Comparison of ENCODE assay signal across 19 cellular contexts in genomic region chr5:133319905-133320520, GRCh38.
A peak's percentile ranks its signal among the peaks of the same experiment; 100 is the strongest.
DNase-seq lines count a peak whose midpoint lies in the region; ATAC-seq and TF ChIP-seq lines count a peak whose summit lies in the region.
"Had no signal": no experiment of that assay in that cellular context is flagged by ENCODE, and none has a peak within 500 bp of the region (broad histone marks: within the 10 kb centered on the region; RNA-seq: fewer than 3 reads in every experiment).

No MANE protein-coding gene starts in this region.

- H2AK5ac ChIP-seq in H9 (ENCODE audit: insufficient read length, low read length) = no peak overlapping the region

- no peak overlapping the region for H3K56ac ChIP-seq in H9 (ENCODE audit: insufficient read length, low read depth, low read length)

- H3K23me2 ChIP-seq in H9 (ENCODE audit: insufficient read length, low read depth, low read length, poor library complexity, severe bottlenecking) = no peaks in the 10 kb centered on the region

- no CpG with 5 or more reads among the region's 5 CpGs for WGBS in H9 (ENCODE audit: extremely low coverage, insufficient read length, low lambda C conversion rate)

- no peak overlapping the region for H2BK15ac ChIP-seq in H9 (ENCODE audit: low read depth, low read length)

- no peak overlapping the region for H2AFZ ChIP-seq in H9 (ENCODE audit: low read length)

- H3K27ac Mint-ChIP-seq in Caco-2 (ENCODE audit: unreplicated experiment) (no peak overlapping the region), H9 (peak overlapping the region in 1 of 3 experiments; percentile 90; a peak in 1 of 7 replicates), WTC11 (no peak overlapping the region), osteocyte (ENCODE audit: unreplicated experiment) (no peak overlapping the region)
- H3K27ac Mint-ChIP-seq in activated CD8-positive, alpha-beta T cell treated with anti-CD3 and anti-CD28 coated beads for 36 hours = no peak overlapping the region
- H3K27ac Mint-ChIP-seq: activated T-helper 1 cell treated with anti-CD3 and anti-CD28 coated beads, Interleukin-12 subunit alpha, Interleukin-12 subunit beta, Interleukin-2, Interleukin-4 antibody, amounts not matched to agents 30 ng/mL and 10 ng/mL and 1 ng/mL, durations not matched to agents 14 hours and 24 hours and 36 hours had no signal

- H3K36me3 ChIP-seq in Caco-2 (ENCODE audit: control insufficient read depth, insufficient read depth, low read length) = no peaks in the 10 kb centered on the region
- H3K36me3 ChIP-seq: ascending aorta; BLaER1 treated with 17β-estradiol and CSF1 and Interleukin-3, amounts not matched to agents 10 nM and 100 nM had no signal

- no peak overlapping the region for H3K9ac ChIP-seq in H9 (ENCODE audit: extremely low read depth, insufficient read length, low read length)
- H3K9ac ChIP-seq: BLaER1 treated with 17β-estradiol and CSF1 and Interleukin-3, amounts not matched to agents 10 nM and 100 nM; KMS-11 had no signal

- H3K79me2 ChIP-seq in H9 (ENCODE audit: insufficient read depth, low read length) = no peaks in the 10 kb centered on the region

- no peak overlapping the region for H3K27ac ChIP-seq in H9 (ENCODE audit: insufficient read length, low read depth, low read length)
- H3K27ac ChIP-seq: ascending aorta; BLaER1 treated with 17β-estradiol and CSF1 and Interleukin-3, amounts not matched to agents 10 nM and 100 nM; KMS-11 had no signal

- peak; percentile 59 for ATAC-seq in WTC11
- peak; percentile 55 for ATAC-seq in left colon
- no peak for ATAC-seq in HG02763 (IDR thresholded peaks at IDR 0.05; ENCODE audit: unreplicated experiment)
- no peak for ATAC-seq in activated CD8-positive, alpha-beta T cell treated with anti-CD3 and anti-CD28 coated beads for 36 hours
- ATAC-seq: right cardiac atrium had no signal

- H3K9me3 ChIP-seq in Caco-2 (no peaks in the 10 kb centered on the region), H9 (ENCODE audit: control insufficient read depth, low read depth, low read length) (no peaks in the 10 kb centered on the region)
- H3K9me3 ChIP-seq: ascending aorta; BLaER1 treated with 17β-estradiol and CSF1 and Interleukin-3, amounts not matched to agents 10 nM and 100 nM had no signal

- no peak overlapping the region for H4K5ac ChIP-seq in H9 (ENCODE audit: insufficient read length, low read depth, low read length)

- H3K23ac ChIP-seq in H9 (ENCODE audit: insufficient read length, low read depth, low read length) = no peak overlapping the region

- H3K14ac ChIP-seq in H9 (ENCODE audit: insufficient read depth, low read length) = no peak overlapping the region

- no peaks in the 10 kb centered on the region for H3K9me3 Mint-ChIP-seq in Caco-2 (ENCODE audit: unreplicated experiment)
- H3K9me3 Mint-ChIP-seq in H9 = no peaks in the 10 kb centered on the region
- H3K9me3 Mint-ChIP-seq in WTC11 = no peaks in the 10 kb centered on the region
- H3K9me3 Mint-ChIP-seq in activated CD8-positive, alpha-beta T cell treated with anti-CD3 and anti-CD28 coated beads for 36 hours = no peaks in the 10 kb centered on the region
- H3K9me3 Mint-ChIP-seq in osteocyte (ENCODE audit: unreplicated experiment) = no peaks in the 10 kb centered on the region
- H3K9me3 Mint-ChIP-seq: activated T-helper 1 cell treated with anti-CD3 and anti-CD28 coated beads, Interleukin-12 subunit alpha, Interleukin-12 subunit beta, Interleukin-2, Interleukin-4 antibody, amounts not matched to agents 30 ng/mL and 10 ng/mL and 1 ng/mL, durations not matched to agents 14 hours and 24 hours and 36 hours had no signal

- H3K4me2 ChIP-seq in H9 (ENCODE audit: insufficient read depth, insufficient read length, low read length) = no peak overlapping the region
- H3K4me2 ChIP-seq: BLaER1 treated with 17β-estradiol and CSF1 and Interleukin-3, amounts not matched to agents 10 nM and 100 nM; KMS-11 had no signal

- intact Hi-C loops in Caco-2 (cut with micrococcal nuclease; ENCODE audit: unreplicated experiment) (loop anchor here (1.0 kb wide), 1 partner anchor 209 kb away; no protein-coding TSS in a partner anchor), left colon (cut with DNase I, micrococcal nuclease) (no loop called here)
- intact Hi-C loops in activated CD8-positive, alpha-beta T cell treated with anti-CD3 and anti-CD28 coated beads for 36 hours (cut with micrococcal nuclease) = no loop called here

- H3K36me3 Mint-ChIP-seq in Caco-2 (ENCODE audit: insufficient read depth, unreplicated experiment) (no peaks in the 10 kb centered on the region), H9 (ENCODE audit: insufficient read depth in 1 of 3, low read depth in 3 of 3) (no peaks in the 10 kb centered on the region; a peak in 2 of 7 replicates), WTC11 (no peaks in the 10 kb centered on the region), osteocyte (ENCODE audit: unreplicated experiment) (no peaks in the 10 kb centered on the region)
- no peaks in the 10 kb centered on the region for H3K36me3 Mint-ChIP-seq in activated CD8-positive, alpha-beta T cell treated with anti-CD3 and anti-CD28 coated beads for 36 hours (ENCODE audit: low read depth)

- peak; percentile 23 to 52 for TF ChIP-seq CTCF in Caco-2 (IDR thresholded peaks at IDR 0.05; ENCODE audit: insufficient read depth in 1 of 2, low read depth in 1 of 2, low read length in 1 of 2, severe bottlenecking in 1 of 2, unreplicated experiment in 1 of 2)
- TF ChIP-seq CTCF in H9 (conservative IDR thresholded peaks at IDR 0.05) = 0 out of 3 replicates have a peak, but pooled peaks have one; percentile 9
- TF ChIP-seq CTCF in WTC11 (IDR thresholded peaks at IDR 0.05) = no peak
- no peak for TF ChIP-seq CTCF in activated CD8-positive, alpha-beta T cell treated with anti-CD3 and anti-CD28 coated beads for 36 hours (IDR thresholded peaks at IDR 0.05)
- no peak for TF ChIP-seq CTCF in osteocyte (IDR thresholded peaks at IDR 0.05)

- H3T11ph ChIP-seq in H9 (ENCODE audit: low read length) = no peak overlapping the region

- no peaks in the 10 kb centered on the region for H3K79me1 ChIP-seq in H9 (ENCODE audit: insufficient read depth, low read depth, low read length, poor library complexity, severe bottlenecking)

- H3K27me3 ChIP-seq in Caco-2 (replicated peaks; ENCODE audit: control insufficient read depth, insufficient read depth, low read length) (no peaks in the 10 kb centered on the region), H9 (ENCODE audit: insufficient read depth, low read length) (no peaks in the 10 kb centered on the region; the same call in 1 of the 2 replicates)
- H3K27me3 ChIP-seq: ascending aorta; BLaER1 treated with 17β-estradiol and CSF1 and Interleukin-3, amounts not matched to agents 10 nM and 100 nM had no signal

- POLR2A ChIA-PET in Caco-2 (lab: Charles Lee) (no interaction called here), WTC11 (lab: Charles Lee) (interaction anchor here (0.6 kb wide), 1 partner anchor 640 kb away, joined by 3 read pairs; no protein-coding TSS in a partner anchor)
- POLR2A ChIA-PET in activated CD8-positive, alpha-beta T cell treated with anti-CD3 and anti-CD28 coated beads for 36 hours (lab: Charles Lee) = interaction anchor here (1.0 kb wide), 1 partner anchor 9 kb away, joined by 3 read pairs; no protein-coding TSS in a partner anchor

- no TSS peak for BruUV-seq in Caco-2 (replicated peaks; lab: Mats Ljungman, UMichigan)

- no peak overlapping the region for H3K4ac ChIP-seq in H9 (ENCODE audit: low read depth, low read length)

- no peak overlapping the region for H3K4me3 ChIP-seq in Caco-2 (ENCODE audit: low read depth, low read length)
- H3K4me3 ChIP-seq: ascending aorta; BLaER1 treated with 17β-estradiol and CSF1 and Interleukin-3, amounts not matched to agents 10 nM and 100 nM had no signal

- H2BK20ac ChIP-seq in H9 (ENCODE audit: low read depth, low read length, poor library complexity, severe bottlenecking) = no peak overlapping the region

- DNase-seq in Caco-2 (peak in 1 of 2 experiments; percentile 30), H9 (no peak), WTC11 (ENCODE audit: low spot score) (no peak), left colon (no peak), osteocyte (ENCODE audit: extremely low spot score, unreplicated experiment) (no peak), HK-2 (ENCODE audit: unreplicated experiment) (no peak)
- no peak for DNase-seq in activated CD8-positive, alpha-beta T cell treated with anti-CD3 and anti-CD28 coated beads for 36 hours
- DNase-seq: activated CD4-positive, alpha-beta T cell treated with anti-CD3 and anti-CD28 coated beads for 4 hours; effector CD8-positive, alpha-beta T cell; NCI-H2029; NK-92 treated with Interleukin-12 subunit alpha and Interleukin-12 subunit beta, amount 100 ng/mL, for 24 hours; right cardiac atrium; stimulated activated CD4-positive, alpha-beta T cell treated with anti-CD3 and anti-CD28 coated beads, Interleukin-4, amount 100 ng/mL, for 24 hours; stimulated activated naive CD4-positive, alpha-beta T cell treated with Interleukin-2 at 50 U/mL for 16 hours had no signal

- no peak overlapping the region for H2BK12ac ChIP-seq in H9 (ENCODE audit: insufficient read length, low read depth, low read length)

- H3K18ac ChIP-seq in H9 (ENCODE audit: insufficient read length, low read depth, low read length) = no peak overlapping the region

- no peak overlapping the region for H4K91ac ChIP-seq in H9 (ENCODE audit: insufficient read length, low read depth, low read length)

- H3K4me3 Mint-ChIP-seq in Caco-2 (ENCODE audit: unreplicated experiment) (no peak overlapping the region), H9 (no peak overlapping the region), WTC11 (no peak overlapping the region), osteocyte (ENCODE audit: unreplicated experiment) (no peak overlapping the region)
- H3K4me3 Mint-ChIP-seq in activated CD8-positive, alpha-beta T cell treated with anti-CD3 and anti-CD28 coated beads for 36 hours = no peak overlapping the region
- H3K4me3 Mint-ChIP-seq: activated T-helper 1 cell treated with anti-CD3 and anti-CD28 coated beads, Interleukin-12 subunit alpha, Interleukin-12 subunit beta, Interleukin-2, Interleukin-4 antibody, amounts not matched to agents 30 ng/mL and 10 ng/mL and 1 ng/mL, durations not matched to agents 14 hours and 24 hours and 36 hours had no signal

- H4K20me1 ChIP-seq in H9 (ENCODE audit: control insufficient read depth, insufficient read depth, insufficient read length) = no peaks in the 10 kb centered on the region
- H4K20me1 ChIP-seq: BLaER1 treated with 17β-estradiol and CSF1 and Interleukin-3, amounts not matched to agents 10 nM and 100 nM had no signal

- H3K4me1 ChIP-seq in Caco-2 (no peaks in the 10 kb centered on the region), H9 (ENCODE audit: insufficient read depth, low read length) (peaks cover 3% of the 10 kb centered on the region; the same call in 1 of the 2 replicates)
- H3K4me1 ChIP-seq: ascending aorta had no signal

- H4K8ac ChIP-seq in H9 (replicated peaks; ENCODE audit: insufficient read length, low read depth, low read length) = no peak overlapping the region

- no peak overlapping the region for H2BK5ac ChIP-seq in H9 (ENCODE audit: insufficient read length, low read length)

- CTCF ChIA-PET in Caco-2 (lab: Charles Lee) (interaction anchor here (0.6 to 1.7 kb wide), 7 partner anchors 9 to 659 kb away, joined by 3 to 10 read pairs (median 4); no protein-coding TSS in a partner anchor), WTC11 (lab: Charles Lee) (interaction anchor here (0.7 to 1.8 kb wide), 10 partner anchors 9 to 625 kb away, joined by 3 to 9 read pairs (median 4); no protein-coding TSS in a partner anchor)
- CTCF ChIA-PET in activated CD8-positive, alpha-beta T cell treated with anti-CD3 and anti-CD28 coated beads for 36 hours (lab: Charles Lee) = interaction anchor here (0.9 to 1.7 kb wide), 4 partner anchors 8 to 209 kb away, joined by 3 to 4 read pairs (median 3); no protein-coding TSS in a partner anchor

- H3K4me1 Mint-ChIP-seq in Caco-2 (ENCODE audit: low read depth, unreplicated experiment) (no peaks in the 10 kb centered on the region), H9 (peaks cover 50 to 51% of the 10 kb centered on the region in 2 experiments), WTC11 (peaks cover 40% of the 10 kb centered on the region), osteocyte (ENCODE audit: unreplicated experiment) (no peaks in the 10 kb centered on the region)
- peaks cover 12% of the 10 kb centered on the region for H3K4me1 Mint-ChIP-seq in activated CD8-positive, alpha-beta T cell treated with anti-CD3 and anti-CD28 coated beads for 36 hours (ENCODE audit: low read depth)

- peaks cover 2% of the 10 kb centered on the region for H3K27me3 Mint-ChIP-seq in Caco-2 (ENCODE audit: insufficient read depth, unreplicated experiment)
- H3K27me3 Mint-ChIP-seq in H9 (ENCODE audit: low read depth) = peaks cover 2% of the 10 kb centered on the region; the same call in 1 of the 2 replicates
- H3K27me3 Mint-ChIP-seq in WTC11 (ENCODE audit: low read depth) = peaks cover 26% of the 10 kb centered on the region
- no peaks in the 10 kb centered on the region for H3K27me3 Mint-ChIP-seq in activated CD8-positive, alpha-beta T cell treated with anti-CD3 and anti-CD28 coated beads for 36 hours
- peaks cover 9% of the 10 kb centered on the region for H3K27me3 Mint-ChIP-seq in osteocyte (ENCODE audit: unreplicated experiment)

- no peak overlapping the region for H2BK120ac ChIP-seq in H9 (ENCODE audit: low read depth, low read length, poor library complexity, severe bottlenecking)

Comparison
In these comparisons a context has a peak if more than half of its experiments do, and no peak if none do; other contexts are left out.
1. CTCF ChIP-seq: peak in Caco-2 (2 of 2) and H9 (single experiment); none in WTC11 (single experiment), activated CD8-positive, alpha-beta T cell treated with anti-CD3 and anti-CD28 coated beads for 36 hours (single experiment) and osteocyte (single experiment).
2. ATAC-seq: peak in WTC11 (single experiment) and left colon (single experiment); none in HG02763 (single experiment) and activated CD8-positive, alpha-beta T cell treated with anti-CD3 and anti-CD28 coated beads for 36 hours (single experiment).